2 cellular contexts compared by ENCODE assay signal in the genomic region with DNA sequence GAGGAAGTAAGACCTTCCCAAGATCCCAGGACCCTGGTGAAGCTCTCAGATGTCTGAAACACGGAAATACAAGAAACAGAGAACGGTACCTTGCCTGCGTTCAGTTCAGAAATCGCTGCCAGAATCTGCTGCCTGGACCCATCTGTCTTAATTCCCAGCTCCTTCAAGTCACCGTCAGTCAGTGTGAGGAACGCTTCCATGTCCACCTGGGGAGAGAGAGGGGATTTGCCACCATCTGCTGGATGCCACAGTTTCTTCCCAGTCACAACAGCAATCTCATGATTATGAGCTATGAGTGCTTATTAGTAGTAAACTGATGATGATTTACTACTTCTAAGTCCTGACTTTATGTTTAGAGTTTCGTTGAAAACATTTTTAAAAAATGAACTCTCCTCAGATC.
TF ChIP-seq lines count a peak whose summit lies in the region.

No MANE protein-coding gene starts in this region.

TF ChIP-seq in SK-N-SH, 30 proteins besides CTCF, POLR2A, EP300 and RAD21 (continued from another document):
- TF ChIP-seq USF1 (IDR thresholded peaks at IDR 0.05; ENCODE audit: borderline replicate concordance, low read depth) (no peak), SIN3A (IDR thresholded peaks at IDR 0.05; ENCODE audit: borderline replicate concordance, low read depth, low read length) (no peak), MEF2A (IDR thresholded peaks at IDR 0.05; ENCODE audit: borderline replicate concordance, low read depth) (no peak), ELF1 (IDR thresholded peaks at IDR 0.05) (no peak)

TF ChIP-seq in SK-N-SH treated with all-trans-retinoic acid at 6 μM for 48 hours, 23 proteins besides CTCF, POLR2A, EP300 and RAD21 (continued from another document):
- no peak for TF ChIP-seq TSHZ2 (CRISPR knock-in tag; IDR thresholded peaks at IDR 0.05)
- no peak for TF ChIP-seq ZNF70 (CRISPR knock-in tag; IDR thresholded peaks at IDR 0.05)
- TF ChIP-seq PATZ1 (CRISPR knock-in tag; IDR thresholded peaks at IDR 0.05; ENCODE audit: borderline replicate concordance), result no peak
- no peak for TF ChIP-seq SNAI2 (CRISPR knock-in tag; IDR thresholded peaks at IDR 0.05)
- no peak for TF ChIP-seq ZNF8 (CRISPR knock-in tag; IDR thresholded peaks at IDR 0.05)
- no peak for TF ChIP-seq OSR1 (CRISPR knock-in tag; IDR thresholded peaks at IDR 0.05)
- TF ChIP-seq CSRNP3 (CRISPR knock-in tag; IDR thresholded peaks at IDR 0.05), result no peak
- TF ChIP-seq ZC3H10 (CRISPR knock-in tag; IDR thresholded peaks at IDR 0.05), result no peak
- TF ChIP-seq TCF4 (CRISPR knock-in tag; IDR thresholded peaks at IDR 0.05; ENCODE audit: borderline replicate concordance), result no peak
- TF ChIP-seq TOX (CRISPR knock-in tag; IDR thresholded peaks at IDR 0.05; ENCODE audit: borderline replicate concordance), result no peak
- TF ChIP-seq ISL1 (CRISPR knock-in tag; IDR thresholded peaks at IDR 0.05), result no peak
- no peak for TF ChIP-seq ZNF565 (CRISPR knock-in tag; conservative IDR thresholded peaks at IDR 0.05; ENCODE audit: low read depth)
- TF ChIP-seq, protein P1, sequence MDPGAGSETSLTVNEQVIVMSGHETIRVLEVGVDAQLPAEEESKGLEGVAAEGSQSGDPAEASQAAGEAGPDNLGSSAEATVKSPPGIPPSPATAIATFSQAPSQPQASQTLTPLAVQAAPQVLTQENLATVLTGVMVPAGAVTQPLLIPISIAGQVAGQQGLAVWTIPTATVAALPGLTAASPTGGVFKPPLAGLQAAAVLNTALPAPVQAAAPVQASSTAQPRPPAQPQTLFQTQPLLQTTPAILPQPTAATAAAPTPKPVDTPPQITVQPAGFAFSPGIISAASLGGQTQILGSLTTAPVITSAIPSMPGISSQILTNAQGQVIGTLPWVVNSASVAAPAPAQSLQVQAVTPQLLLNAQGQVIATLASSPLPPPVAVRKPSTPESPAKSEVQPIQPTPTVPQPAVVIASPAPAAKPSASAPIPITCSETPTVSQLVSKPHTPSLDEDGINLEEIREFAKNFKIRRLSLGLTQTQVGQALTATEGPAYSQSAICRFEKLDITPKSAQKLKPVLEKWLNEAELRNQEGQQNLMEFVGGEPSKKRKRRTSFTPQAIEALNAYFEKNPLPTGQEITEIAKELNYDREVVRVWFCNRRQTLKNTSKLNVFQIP (CRISPR knock-in tag; IDR thresholded peaks at IDR 0.05; ENCODE audit: borderline replicate concordance, low read depth), result no peak
